In genomic region chr18:7298149-7298548, GRCh38 we compare ENCODE assay signal across 29 cellular contexts.
"Had no signal": no experiment of that assay in that cellular context is flagged by ENCODE, and none has a peak within 500 bp of the region (broad histone marks: within the 10 kb centered on the region; RNA-seq: fewer than 3 reads in every experiment).

No MANE protein-coding gene starts in this region.

- H3K4me1 ChIP-seq: stomach, suprapubic skin, testis, thyroid gland, tibial artery, tibial nerve, transverse colon, upper lobe of left lung, upper lobe of right lung, uterus, vagina had no signal

- H3K27me3 ChIP-seq: stomach, suprapubic skin, testis, thyroid gland, tibial artery, tibial nerve, transverse colon, upper lobe of left lung, upper lobe of right lung, uterus, vagina had no signal

- H3K4me1 Mint-ChIP-seq: stimulated activated effector memory CD8-positive, alpha-beta T cell treated with anti-CD3 and anti-CD28 coated beads, Interleukin-12 subunit alpha, Interleukin-12 subunit beta, amount 100 ng/mL, for 72 hours; stimulated activated memory B cell treated with anti-CD40 and anti-IgM and Interleukin-4, amounts not matched to agents 10 μg/mL and 1 μg/mL and 100 μg/mL, for 72 hours; stimulated activated naive B cell treated with anti-CD40 and anti-IgM and Interleukin-4, amounts not matched to agents 10 μg/mL and 1 μg/mL and 100 μg/mL, for 72 hours; stimulated activated naive CD8-positive, alpha-beta T cell treated with anti-CD3 and anti-CD28 coated beads, Interleukin-15, amount 100 ng/mL, for 72 hours had no signal

- H3K27me3 Mint-ChIP-seq: stimulated activated memory B cell treated with anti-CD40 and anti-IgM and Interleukin-4, amounts not matched to agents 10 μg/mL and 1 μg/mL and 100 μg/mL, for 72 hours; stimulated activated naive B cell treated with anti-CD40 and anti-IgM and Interleukin-4, amounts not matched to agents 10 μg/mL and 1 μg/mL and 100 μg/mL, for 72 hours; stimulated activated naive CD8-positive, alpha-beta T cell treated with anti-CD3 and anti-CD28 coated beads, Interleukin-15, amount 100 ng/mL, for 72 hours; stimulated activated naive CD8-positive, alpha-beta T cell treated with anti-CD3 and anti-CD28 coated beads, Interleukin-15, Interleukin-2, amounts not matched to agents 100 ng/mL and 50 ng/mL, for 24 hours; type B pancreatic cell had no signal

- H3K27ac ChIP-seq: stomach, suprapubic skin, testis, thoracic aorta, thyroid gland, tibial artery, tibial nerve, transverse colon, upper lobe of left lung, upper lobe of right lung, uterus, vagina had no signal

- H3K36me3 ChIP-seq: stomach, suprapubic skin, thoracic aorta, thyroid gland, tibial artery, tibial nerve, transverse colon, upper lobe of left lung, upper lobe of right lung, uterus, vagina had no signal

- DNase-seq: stimulated activated CD4-positive, alpha-beta T cell treated with anti-CD3 and anti-CD28 coated beads, Interleukin-2, amount 100 ng/mL, for 48 hours; stimulated activated CD4-positive, alpha-beta T cell treated with anti-CD3 and anti-CD28 coated beads, Interleukin-4, amount 100 ng/mL, for 1 hour; stimulated activated CD4-positive, alpha-beta T cell treated with anti-CD3 and anti-CD28 coated beads, Interleukin-4, amount 100 ng/mL, for 24 hours; stimulated activated CD4-positive, alpha-beta T cell treated with anti-CD3 and anti-CD28 coated beads, Interleukin-4, amount 100 ng/mL, for 4 hours; stimulated activated CD8-positive, alpha-beta memory T cell treated with anti-CD3 and anti-CD28 coated beads, Interleukin-4, amount 100 ng/mL, for 48 hours; stimulated activated naive B cell treated with anti-CD40 and anti-IgM and Interleukin-4, amounts not matched to agents 10 μg/mL and 1 μg/mL and 100 μg/mL, for 72 hours; stimulated activated naive CD4-positive, alpha-beta T cell; stimulated activated naive CD4-positive, alpha-beta T cell treated with Interleukin-2 at 50 U/mL for 16 hours; stimulated activated naive CD8-positive, alpha-beta T cell treated with anti-CD3 and anti-CD28 coated beads, Interleukin-15, amount 100 ng/mL, for 72 hours; stimulated activated naive CD8-positive, alpha-beta T cell treated with anti-CD3 and anti-CD28 coated beads, Interleukin-15, Interleukin-2, amounts not matched to agents 100 U/mL and 50 U/mL, for 24 hours; stomach; substantia nigra; testis; thyroid gland; tibial artery; transverse colon; trophoblast cell; upper lobe of left lung; upper lobe of right lung; uterus had no signal

- H3K27ac Mint-ChIP-seq: stimulated activated effector memory CD8-positive, alpha-beta T cell treated with anti-CD3 and anti-CD28 coated beads, Interleukin-12 subunit alpha, Interleukin-12 subunit beta, amount 100 ng/mL, for 72 hours; stimulated activated memory B cell treated with anti-CD40 and anti-IgM and Interleukin-4, amounts not matched to agents 10 μg/mL and 1 μg/mL and 100 μg/mL, for 72 hours; stimulated activated naive B cell treated with anti-CD40 and anti-IgM and Interleukin-4, amounts not matched to agents 10 μg/mL and 1 μg/mL and 100 μg/mL, for 72 hours; stimulated activated naive CD8-positive, alpha-beta T cell treated with anti-CD3 and anti-CD28 coated beads, Interleukin-15, amount 100 ng/mL, for 72 hours; stimulated activated naive CD8-positive, alpha-beta T cell treated with anti-CD3 and anti-CD28 coated beads, Interleukin-15, Interleukin-2, amounts not matched to agents 100 ng/mL and 50 ng/mL, for 24 hours; type B pancreatic cell had no signal

- H3K36me3 Mint-ChIP-seq: stimulated activated effector memory CD8-positive, alpha-beta T cell treated with anti-CD3 and anti-CD28 coated beads, Interleukin-12 subunit alpha, Interleukin-12 subunit beta, amount 100 ng/mL, for 72 hours; stimulated activated memory B cell treated with anti-CD40 and anti-IgM and Interleukin-4, amounts not matched to agents 10 μg/mL and 1 μg/mL and 100 μg/mL, for 72 hours; stimulated activated naive B cell treated with anti-CD40 and anti-IgM and Interleukin-4, amounts not matched to agents 10 μg/mL and 1 μg/mL and 100 μg/mL, for 72 hours; type B pancreatic cell had no signal

- H3K4me3 Mint-ChIP-seq: stimulated activated effector memory CD8-positive, alpha-beta T cell treated with anti-CD3 and anti-CD28 coated beads, Interleukin-12 subunit alpha, Interleukin-12 subunit beta, amount 100 ng/mL, for 72 hours; stimulated activated memory B cell treated with anti-CD40 and anti-IgM and Interleukin-4, amounts not matched to agents 10 μg/mL and 1 μg/mL and 100 μg/mL, for 72 hours; stimulated activated naive B cell treated with anti-CD40 and anti-IgM and Interleukin-4, amounts not matched to agents 10 μg/mL and 1 μg/mL and 100 μg/mL, for 72 hours; stimulated activated naive CD8-positive, alpha-beta T cell treated with anti-CD3 and anti-CD28 coated beads, Interleukin-15, amount 100 ng/mL, for 72 hours; stimulated activated naive CD8-positive, alpha-beta T cell treated with anti-CD3 and anti-CD28 coated beads, Interleukin-15, Interleukin-2, amounts not matched to agents 100 ng/mL and 50 ng/mL, for 24 hours; type B pancreatic cell had no signal

- H3K4me3 ChIP-seq: stomach, suprapubic skin, testis, thoracic aorta, thyroid gland, tibial artery, tibial nerve, transverse colon, upper lobe of left lung, upper lobe of right lung, uterus, vagina had no signal

- H3K9me3 ChIP-seq: testis, thyroid gland, vagina had no signal

- FAIRE-seq: urothelium cell line had no signal

- ATAC-seq: stimulated activated effector memory CD8-positive, alpha-beta T cell treated with anti-CD3 and anti-CD28 coated beads, Interleukin-12 subunit alpha, Interleukin-12 subunit beta, amount 100 ng/mL, for 72 hours; stimulated activated memory B cell treated with anti-CD40 and anti-IgM and Interleukin-4, amounts not matched to agents 10 μg/mL and 1 μg/mL and 100 μg/mL, for 72 hours; stimulated activated naive B cell treated with anti-CD40 and anti-IgM and Interleukin-4, amounts not matched to agents 10 μg/mL and 1 μg/mL and 100 μg/mL, for 72 hours; stimulated activated naive CD8-positive, alpha-beta T cell treated with anti-CD3 and anti-CD28 coated beads, Interleukin-15, amount 100 ng/mL, for 72 hours; stimulated activated naive CD8-positive, alpha-beta T cell treated with anti-CD3 and anti-CD28 coated beads, Interleukin-15, Interleukin-2, amounts not matched to agents 100 U/mL and 50 U/mL, for 24 hours; upper lobe of right lung had no signal
